Comparison of ENCODE assay signal across 16 cellular contexts in genomic region chr7:33643497-33643896, GRCh38.
DNase-seq lines count a peak whose midpoint lies in the region; ATAC-seq and TF ChIP-seq lines count a peak whose summit lies in the region.
"Had no signal": no experiment of that assay in that cellular context is flagged by ENCODE, and none has a peak within 500 bp of the region (broad histone marks: within the 10 kb centered on the region; RNA-seq: fewer than 3 reads in every experiment).

No MANE protein-coding gene starts in this region.

- H3K4me2 ChIP-seq in IMR-90 (ENCODE audit: low read depth, low read length) = no peak overlapping the region

- in situ Hi-C loops in IMR-90 (cut with MboI; ENCODE audit: low sequenced_read_pairs) = no loop called here

- no peak overlapping the region for H2BK15ac ChIP-seq in IMR-90 (ENCODE audit: low read depth, low read length)

- no peaks in the 10 kb centered on the region for H4K20me1 ChIP-seq in IMR-90 (ENCODE audit: insufficient read depth, low read length)

- H2BK120ac ChIP-seq in IMR-90 (ENCODE audit: low read depth, low read length) = peak overlapping the region; percentile 34; the same call in 1 of the 2 replicates

- peak overlapping the region; percentile 40 for H3K4me3 Mint-ChIP-seq in natural killer cell
- H3K4me3 Mint-ChIP-seq in natural killer cell treated with Interleukin-12 subunit alpha and Interleukin-12 subunit beta and Interleukin-15 and Interleukin-18, amount 100 ng/mL, for 72 hours = no peak overlapping the region
- peak overlapping the region in 4 of 5 donors; percentile 11 to 27 (median 22) for H3K4me3 Mint-ChIP-seq in immature natural killer cell
- H3K4me3 Mint-ChIP-seq: CD8-positive, alpha-beta T cell; HFFc6 had no signal

- no peak overlapping the region for H3K9ac ChIP-seq in IMR-90 (ENCODE audit: low read depth, low read length)

- H3K27me3 ChIP-seq in IMR-90 (ENCODE audit: control insufficient read depth, insufficient read depth, low read length) (no peaks in the 10 kb centered on the region), esophagus muscularis mucosa (no peaks in the 10 kb centered on the region)
- H3K27me3 ChIP-seq: BE2C had no signal

- H3K9me3 Mint-ChIP-seq in natural killer cell (no peaks in the 10 kb centered on the region), immature natural killer cell (peaks cover 0 to 2% (median 0%) of the 10 kb centered on the region in 6 donors)
- peaks cover 6% of the 10 kb centered on the region for H3K9me3 Mint-ChIP-seq in natural killer cell treated with Interleukin-12 subunit alpha and Interleukin-12 subunit beta and Interleukin-15 and Interleukin-18, amount 100 ng/mL, for 72 hours
- H3K9me3 Mint-ChIP-seq: CD8-positive, alpha-beta T cell; HFFc6 had no signal

- H3K27ac Mint-ChIP-seq in natural killer cell (peak overlapping the region; percentile 44 to 65), immature natural killer cell (peak overlapping the region in 1 of 6 donors; percentile 60)
- peak overlapping the region in 1 of 2 donors; percentile 51 for H3K27ac Mint-ChIP-seq in natural killer cell treated with Interleukin-12 subunit alpha and Interleukin-12 subunit beta and Interleukin-15 and Interleukin-18, amount 100 ng/mL, for 72 hours
- H3K27ac Mint-ChIP-seq: CD8-positive, alpha-beta T cell; HFFc6 had no signal

- H3K36me3 Mint-ChIP-seq in natural killer cell (no peaks in the 10 kb centered on the region), immature natural killer cell (peaks cover 16 to 53% (median 24%) of the 10 kb centered on the region in 3 donors)
- H3K36me3 Mint-ChIP-seq in natural killer cell treated with Interleukin-12 subunit alpha and Interleukin-12 subunit beta and Interleukin-15 and Interleukin-18, amount 100 ng/mL, for 72 hours = peaks cover 4% of the 10 kb centered on the region

- H3K4me3 ChIP-seq in IMR-90 (ENCODE audit: insufficient read depth, low read depth, low read length) (no peak overlapping the region), esophagus muscularis mucosa (no peak overlapping the region)
- H3K4me3 ChIP-seq: HAP-1 had no signal

- peaks cover 41 to 56% of the 10 kb centered on the region in 2 donors for H3K4me1 Mint-ChIP-seq in natural killer cell
- peaks cover 29 to 34% of the 10 kb centered on the region in 2 donors for H3K4me1 Mint-ChIP-seq in natural killer cell treated with Interleukin-12 subunit alpha and Interleukin-12 subunit beta and Interleukin-15 and Interleukin-18, amount 100 ng/mL, for 72 hours (ENCODE audit: low read depth in 2 of 2)
- peaks cover 50 to 52% of the 10 kb centered on the region in 2 donors for H3K4me1 Mint-ChIP-seq in immature natural killer cell

- no peak overlapping the region for H3K56ac ChIP-seq in IMR-90 (ENCODE audit: extremely low read depth, insufficient read depth, low read length)

- no peak overlapping the region for H2AFZ ChIP-seq in IMR-90 (replicated peaks; ENCODE audit: low read length, poor library complexity)

- H2AK9ac ChIP-seq in IMR-90 (replicated peaks; ENCODE audit: low read depth, low read length, poor library complexity) = no peak overlapping the region

- H2BK20ac ChIP-seq in IMR-90 (ENCODE audit: low read depth, low read length) = peak overlapping the region; percentile 42; the same call in 1 of the 2 replicates

- no peak overlapping the region for H3K27ac ChIP-seq in IMR-90 (ENCODE audit: insufficient read depth, low read length)
- H3K27ac ChIP-seq in esophagus muscularis mucosa (replicated peaks in 1 of 4) = no peak overlapping the region
- H3K27ac ChIP-seq: C4-2B had no signal

- BruUV-seq in IMR-90 (replicated peaks; lab: Mats Ljungman, UMichigan) = no TSS peak

- dilution Hi-C loops in IMR-90 (cut with HindIII; ENCODE audit: low sequenced_read_pairs, unreplicated experiment) = no loop called here

- H3K36me3 ChIP-seq in IMR-90 (ENCODE audit: control insufficient read depth, insufficient read depth, low read length) (no peaks in the 10 kb centered on the region), esophagus muscularis mucosa (peaks cover 0 to 8% (median 3%) of the 10 kb centered on the region in 4 donors)
- H3K36me3 ChIP-seq: BE2C, HAP-1 had no signal

- ATAC-seq in natural killer cell (no peak), IMR-90 (ENCODE audit: low read depth) (no peak)
- no peak for ATAC-seq in natural killer cell treated with Interleukin-12 subunit alpha and Interleukin-12 subunit beta and Interleukin-15 and Interleukin-18, amount 100 ng/mL, for 72 hours
- ATAC-seq: CD8-positive, alpha-beta T cell; HepG2 had no signal

- DNase-seq in natural killer cell = no peak
- DNase-seq in natural killer cell treated with Interleukin-12 subunit alpha and Interleukin-12 subunit beta and Interleukin-15 and Interleukin-18, amount 100 ng/mL, for 72 hours (ENCODE audit: low spot score) = no peak
- DNase-seq in IMR-90 = no peak
- DNase-seq in immature natural killer cell = no peak
- no peak for DNase-seq in esophagus muscularis mucosa (ENCODE audit: extremely low spot score)
- no peak for DNase-seq in SW 1271 (lab: John Stamatoyannopoulos, UW)
- no peak for DNase-seq in middle frontal gyrus (ENCODE audit: extremely low spot score, low spot score)
- DNase-seq: BE2C; CD8-positive, alpha-beta T cell; COR-L47; DMS79 treated with DMSO at 0.1 percent for 48 hours; EL; HFFc6 had no signal

- H3K9me1 ChIP-seq in IMR-90 (ENCODE audit: insufficient read depth, low read length) = 0 out of 2 replicates have a peak, but pooled peaks cover 4% of the 10 kb centered on the region

- peak overlapping the region; percentile 76; the same call in 1 of the 2 replicates for H3K18ac ChIP-seq in IMR-90 (ENCODE audit: low read depth, low read length)

- TF ChIP-seq POLR2A in IMR-90 (IDR thresholded peaks at IDR 0.05; ENCODE audit: low read depth, low read length) (no peak), esophagus muscularis mucosa (IDR thresholded peaks at IDR 0.05; ENCODE audit: low read depth) (no peak)

- no peak for TF ChIP-seq EP300 in esophagus muscularis mucosa (IDR thresholded peaks at IDR 0.05)

- peaks cover 5% of the 10 kb centered on the region for H3K4me1 ChIP-seq in IMR-90 (ENCODE audit: control insufficient read depth, insufficient read depth, low read length)
- H3K4me1 ChIP-seq in esophagus muscularis mucosa = no peaks in the 10 kb centered on the region
- H3K4me1 ChIP-seq: BE2C had no signal

- H3K9me3 ChIP-seq in IMR-90 (ENCODE audit: control insufficient read depth, insufficient read depth, low read length) = no peaks in the 10 kb centered on the region
- H3K9me3 ChIP-seq in esophagus muscularis mucosa = no peaks in the 10 kb centered on the region
- H3K9me3 ChIP-seq: BE2C, HAP-1 had no signal

- no peak overlapping the region for H3K14ac ChIP-seq in IMR-90 (replicated peaks; ENCODE audit: low read depth, low read length)

- WGBS in IMR-90 (ENCODE audit: extremely low coverage in 2 of 2, insufficient read length in 1 of 2), 2 experiments = no CpG with 5 or more reads among the region's 2 CpGs
- 85% methylated on average over 2 of the region's 2 CpGs for WGBS in esophagus muscularis mucosa

- H3K23ac ChIP-seq in IMR-90 (ENCODE audit: low read depth, low read length) = no peak overlapping the region

- no peak overlapping the region for H2AK5ac ChIP-seq in IMR-90 (ENCODE audit: low read depth, low read length)

- TF ChIP-seq RAD21 in IMR-90 (IDR thresholded peaks at IDR 0.05; ENCODE audit: low read length) = no peak

- POLR2A ChIA-PET in IMR-90 (lab: Charles Lee; ENCODE audit: unreplicated experiment) = no interaction called here

- CTCF ChIA-PET in IMR-90 (lab: Yijun Ruan, JAX) = no interaction called here

- H2BK5ac ChIP-seq in IMR-90 (ENCODE audit: low read depth, low read length, poor library complexity, severe bottlenecking) = no peak overlapping the region

- no peak for TF ChIP-seq CTCF in natural killer cell (IDR thresholded peaks at IDR 0.05)
- no peak for TF ChIP-seq CTCF in IMR-90 (conservative IDR thresholded peaks at IDR 0.05; ENCODE audit: low read depth, low read length)
- TF ChIP-seq CTCF in esophagus muscularis mucosa (IDR thresholded peaks at IDR 0.05) = no peak

- no peak overlapping the region; the same call in 1 of the 2 replicates for H4K5ac ChIP-seq in IMR-90 (ENCODE audit: low read depth, low read length)

- no peaks in the 10 kb centered on the region for H3K79me1 ChIP-seq in IMR-90 (ENCODE audit: low read depth in 1 of 2, low read length in 2 of 2)

- no peak overlapping the region for H3K4ac ChIP-seq in IMR-90 (ENCODE audit: low read depth, low read length)

- H4K8ac ChIP-seq in IMR-90 (ENCODE audit: low read depth in 2 of 2, low read length in 2 of 2) = no peak overlapping the region; a peak in 1 of 4 replicates

- H3K27me3 Mint-ChIP-seq in natural killer cell (ENCODE audit: low read depth in 2 of 2) = no peaks in the 10 kb centered on the region
- no peaks in the 10 kb centered on the region for H3K27me3 Mint-ChIP-seq in natural killer cell treated with Interleukin-12 subunit alpha and Interleukin-12 subunit beta and Interleukin-15 and Interleukin-18, amount 100 ng/mL, for 72 hours
- H3K27me3 Mint-ChIP-seq in immature natural killer cell (ENCODE audit: low read depth in 3 of 3) = no peaks in the 10 kb centered on the region

- intact Hi-C loops in natural killer cell (cut with micrococcal nuclease) = no loop called here
- intact Hi-C loops in IMR-90 (cut with micrococcal nuclease) = no loop called here
- intact Hi-C loops in esophagus muscularis mucosa (cut with DNase I) = no loop called here

- H4K91ac ChIP-seq in IMR-90 (ENCODE audit: insufficient read depth, low read depth, low read length) = no peak overlapping the region

TF ChIP-seq in IMR-90, 13 proteins besides CTCF, POLR2A, EP300 and RAD21 (continues in another document):
- TF ChIP-seq USF2 (IDR thresholded peaks at IDR 0.05; ENCODE audit: low read depth, low read length) (no peak), SMC3 (IDR thresholded peaks at IDR 0.05; ENCODE audit: low read depth, low read length) (no peak), CEBPB (IDR thresholded peaks at IDR 0.05; ENCODE audit: low read depth, low read length) (no peak), ELK1 (IDR thresholded peaks at IDR 0.05; ENCODE audit: borderline replicate concordance, low read depth, low read length) (no peak)
